In genomic region chr1:91165033-91165654, GRCh38 we compare ENCODE assay signal across 7 cellular contexts.
DNase-seq lines count a peak whose midpoint lies in the region; ATAC-seq and TF ChIP-seq lines count a peak whose summit lies in the region.

No MANE protein-coding gene starts in this region.

- H3K4me1 ChIP-seq in right cardiac atrium (ENCODE audit: control insufficient read depth, insufficient read depth, low read length) = no peaks in the 10 kb centered on the region

- no peaks in the 10 kb centered on the region for H3K27me3 ChIP-seq in right cardiac atrium (ENCODE audit: control insufficient read depth, insufficient read depth)

- H3K4me1 Mint-ChIP-seq in T-cell = peaks cover 0 to 9% (median 3%) of the 10 kb centered on the region in 3 donors

- no peaks in the 10 kb centered on the region for H3K9me3 ChIP-seq in right cardiac atrium (ENCODE audit: control insufficient read depth, low read length)

- intact Hi-C loops in right cardiac atrium (cut with DNase I) = loop anchor here in 2 of 4 donors (10.0 kb wide), 2 partner anchors 440 to 1050 kb away; no protein-coding TSS in a partner anchor
- intact Hi-C loops in sciatic nerve (cut with DNase I) = no loop called here

- POLR2A ChIA-PET in T-cell (lab: Charles Lee) = no interaction called here

- DNase-seq in GM13976 (ENCODE audit: low spot score) (peak; percentile 79), NAMALWA (ENCODE audit: low spot score) (peak; percentile 75), T-cell (peak in 32 of 34 experiments; percentile 19 to 69 (median 50)), amniotic stem cell (lab: John Stamatoyannopoulos, UW) (peak; percentile 2), right cardiac atrium (peak; percentile 66 to 88 (median 87)), sciatic nerve (ENCODE audit: low spot score) (peak; percentile 90)

- ATAC-seq in HG02588 (IDR thresholded peaks at IDR 0.05; ENCODE audit: unreplicated experiment) (peak; percentile 88), T-cell (replicated peaks in 1 of 4) (peak; percentile 66 to 78 (median 70)), right cardiac atrium (peak; percentile 89 to 93), sciatic nerve (peak; percentile 93)

- peaks cover 0 to 2% of the 10 kb centered on the region in 2 donors for H3K27me3 Mint-ChIP-seq in T-cell

- H3K4me3 Mint-ChIP-seq in T-cell = no peak overlapping the region

- 48% methylated on average over 14 of the region's 14 CpGs for WGBS in right cardiac atrium

- TF ChIP-seq CTCF in GM13976 (IDR thresholded peaks at IDR 0.05; ENCODE audit: borderline replicate concordance, control extremely low read depth, extremely low read depth, insufficient read depth, missing control alignments) = peak; percentile 97

- no peak overlapping the region for H3K27ac Mint-ChIP-seq in T-cell

- no peak overlapping the region for H3K27ac ChIP-seq in right cardiac atrium (ENCODE audit: low read length)

- CTCF ChIA-PET in T-cell (lab: Charles Lee) = interaction anchor here (0.5 to 2.3 kb wide), 11 partner anchors 48 to 1582 kb away, joined by 3 to 15 read pairs (median 6); no protein-coding TSS in a partner anchor

- no peaks in the 10 kb centered on the region for H3K9me3 Mint-ChIP-seq in T-cell

- H3K4me3 ChIP-seq in right cardiac atrium (ENCODE audit: low read length) = no peak overlapping the region

- H3K36me3 Mint-ChIP-seq in T-cell = no peaks in the 10 kb centered on the region

- in situ Hi-C loops in GM13976 (cut with MboI; ENCODE audit: low sequenced_read_pairs, unreplicated experiment) = loop anchor here (10.0 to 25.0 kb wide), 2 partner anchors 440 to 1028 kb away; no protein-coding TSS in a partner anchor

Comparison
In these comparisons a context has a peak if more than half of its experiments do, and no peak if none do; other contexts are left out.
1. DNase-seq: peak in every context shown above with its lines; median percentile 90 in sciatic nerve; 87 in right cardiac atrium; 79 in GM13976; 75 in NAMALWA; 50 in T-cell; 2 in amniotic stem cell.